8 cellular contexts compared by ENCODE assay signal in genomic region chr10:96216775-96217174, GRCh38.
"Had no signal": no experiment of that assay in that cellular context is flagged by ENCODE, and none has a peak within 500 bp of the region (broad histone marks: within the 10 kb centered on the region; RNA-seq: fewer than 3 reads in every experiment).

No MANE protein-coding gene starts in this region.

- DNase-seq: H9, HCEC 1CT, IMR-90 had no signal

- H3K9me3 Mint-ChIP-seq: GM23338, H9 had no signal

- ATAC-seq: GM23338, K562 had no signal

- H3K4me2 ChIP-seq: GM23338 had no signal

- H3K4me3 Mint-ChIP-seq: GM23338, H9 had no signal

- FAIRE-seq: H1, H54, HTR-8/SVneo, K562 had no signal

- H3K27ac Mint-ChIP-seq: GM23338, H9 had no signal

- H2AFZ ChIP-seq: GM23338 had no signal

- H3K4me3 ChIP-seq: GM23338, K562 had no signal
